In genomic region chr21:16342932-16343331, GRCh38 we compare ENCODE assay signal across 16 cellular contexts.
A peak's percentile ranks its signal among the peaks of the same experiment; 100 is the strongest.
DNase-seq lines count a peak whose midpoint lies in the region; ATAC-seq and TF ChIP-seq lines count a peak whose summit lies in the region.
"Had no signal": no experiment of that assay in that cellular context is flagged by ENCODE, and none has a peak within 500 bp of the region (broad histone marks: within the 10 kb centered on the region; RNA-seq: fewer than 3 reads in every experiment).

No MANE protein-coding gene starts in this region.

- H3K27me3 ChIP-seq in cardiac muscle cell (no peaks in the 10 kb centered on the region), right atrium auricular region (no peaks in the 10 kb centered on the region), mesendoderm (ENCODE audit: insufficient read depth, low read length, poor library complexity) (no peaks in the 10 kb centered on the region)

- DNase-seq in cardiac muscle cell (ENCODE audit: low read depth in 1 of 2, low spot score in 1 of 2), result no peak
- no peak for DNase-seq in right atrium auricular region (ENCODE audit: low spot score)
- DNase-seq in NAMALWA (ENCODE audit: low spot score), result peak; percentile 66
- peak; percentile 1 for DNase-seq in mesendoderm
- no peak for DNase-seq in RPMI8226
- DNase-seq in Ammon's horn (ENCODE audit: low spot score), result no peak
- DNase-seq in HUDEP-2 (lab: John Stamatoyannopoulos, UW; ENCODE audit: unreplicated experiment in 76 of 76), result no peak
- DNase-seq: 8988T; C1 segment of cervical spinal cord; CD4-positive, alpha-beta memory T cell; DMS79; EL; GOT3 had no signal

- no peak overlapping the region for H3K56ac ChIP-seq in mesendoderm (ENCODE audit: low read length)

- H3K4me1 ChIP-seq in cardiac muscle cell (ENCODE audit: low read depth), result peaks cover 10% of the 10 kb centered on the region
- no peaks in the 10 kb centered on the region for H3K4me1 ChIP-seq in right atrium auricular region
- no peaks in the 10 kb centered on the region for H3K4me1 ChIP-seq in mesendoderm (ENCODE audit: control insufficient read depth, low read depth, low read length)

- no peak overlapping the region for H3K4me3 ChIP-seq in cardiac muscle cell
- no peak overlapping the region for H3K4me3 ChIP-seq in right atrium auricular region
- H3K4me3 ChIP-seq in mesendoderm (ENCODE audit: low read length), result no peak overlapping the region

- no peak overlapping the region for H2AK5ac ChIP-seq in mesendoderm (ENCODE audit: low read length)

- H3K18ac ChIP-seq in mesendoderm (ENCODE audit: low read length), result no peak overlapping the region

- no peak overlapping the region for H3K4ac ChIP-seq in mesendoderm (ENCODE audit: low read depth, low read length)

- no peaks in the 10 kb centered on the region for H3K9me3 ChIP-seq in cardiac muscle cell (ENCODE audit: low read depth)
- no peaks in the 10 kb centered on the region for H3K9me3 ChIP-seq in right atrium auricular region

- no peak overlapping the region for H3K9ac ChIP-seq in mesendoderm (ENCODE audit: low read length)

- TF ChIP-seq CTCF in cardiac muscle cell (IDR thresholded peaks at IDR 0.05; ENCODE audit: low read depth, low read length) (no peak), right atrium auricular region (IDR thresholded peaks at IDR 0.05) (no peak)

- no peak overlapping the region for H2BK5ac ChIP-seq in mesendoderm (ENCODE audit: low read length)

- H3K79me1 ChIP-seq in mesendoderm (ENCODE audit: low read length), result no peaks in the 10 kb centered on the region

- H2BK15ac ChIP-seq in mesendoderm (replicated peaks; ENCODE audit: low read depth), result no peak overlapping the region

- no peak overlapping the region for H3K4me2 ChIP-seq in mesendoderm (ENCODE audit: low read length)

- no peak overlapping the region for H4K8ac ChIP-seq in mesendoderm (ENCODE audit: low read depth, low read length)

- H3K36me3 ChIP-seq in cardiac muscle cell (no peaks in the 10 kb centered on the region), right atrium auricular region (no peaks in the 10 kb centered on the region), mesendoderm (ENCODE audit: control insufficient read depth, insufficient read depth, low read length) (no peaks in the 10 kb centered on the region)

- no CpG with 5 or more reads among the region's 1 CpG for WGBS in mesendoderm (ENCODE audit: extremely low coverage, insufficient coverage, low lambda C conversion rate)

- no peak overlapping the region for H3K23ac ChIP-seq in mesendoderm (ENCODE audit: low read length)

- no peak overlapping the region for H2BK120ac ChIP-seq in mesendoderm (ENCODE audit: low read depth, low read length)

- H4K5ac ChIP-seq in mesendoderm (ENCODE audit: low read length), result no peak overlapping the region

- peak overlapping the region; percentile 49 for H3K27ac ChIP-seq in cardiac muscle cell
- H3K27ac ChIP-seq in right atrium auricular region, result no peak overlapping the region
- no peak overlapping the region for H3K27ac ChIP-seq in mesendoderm (ENCODE audit: low read depth, low read length)
- H3K27ac ChIP-seq: HL-60 had no signal

- H3K79me2 ChIP-seq in mesendoderm (ENCODE audit: control insufficient read depth, insufficient read depth, low read length), result no peaks in the 10 kb centered on the region

- no peak for ATAC-seq in HG03342 (IDR thresholded peaks at IDR 0.05; ENCODE audit: unreplicated experiment)
- ATAC-seq: HCT116 had no signal

Comparison
In these comparisons a context has a peak if more than half of its experiments do, and no peak if none do; other contexts are left out.
1. DNase-seq: peak in NAMALWA (single experiment) and mesendoderm (single experiment); none in cardiac muscle cell (0 of 2), right atrium auricular region (single experiment), RPMI8226 (single experiment), Ammon's horn (single experiment) and HUDEP-2 (0 of 76).